10 cellular contexts compared by ENCODE assay signal in genomic region chr6:125834347-125834746, GRCh38. TPM values are rescaled to one million over a fixed set of nuclear protein-coding genes. Genes with fewer than 3 reads are reported as not detected.
DNase-seq lines count a peak whose midpoint lies in the region; ATAC-seq, FAIRE-seq and TF ChIP-seq lines count a peak whose summit lies in the region.
"Had no signal": no experiment of that assay in that cellular context is flagged by ENCODE, and none has a peak within 500 bp of the region (broad histone marks: within the 10 kb centered on the region; RNA-seq: fewer than 3 reads in every experiment).

No MANE protein-coding gene starts in this region.

- peak; percentile 48 for FAIRE-seq in H1 (lab: Jason Lieb, UNC)

- no peaks in the 10 kb centered on the region for H3K9me3 ChIP-seq in breast epithelium
- no peaks in the 10 kb centered on the region for H3K9me3 ChIP-seq in H1 (ENCODE audit: insufficient read depth in 2 of 2, low read depth in 1 of 2, low read length in 1 of 2)
- H3K9me3 ChIP-seq in tibial nerve: no peaks in the 10 kb centered on the region

- 88% methylated on average over 2 of the region's 2 CpGs; no CpG with 5 or more reads in 1 of the 2 experiments for WGBS in H1 (ENCODE audit: extremely low coverage in 1 of 2, insufficient coverage in 1 of 2, insufficient read length in 1 of 2, insufficient replicate concordance in 2 of 2, low coverage in 1 of 2, low lambda C conversion rate in 2 of 2, missing lambda C conversion rate in 1 of 2), 2 experiments
- 83 to 85% methylated on average over 2 of the region's 2 CpGs for WGBS in tibial nerve, 2 donors

- CTCF ChIA-PET in MCF 10A (lab: Yijun Ruan, JAX) (interaction anchor here (0.6 to 1.7 kb wide), 9 partner anchors 9 to 523 kb away, joined by 3 to 7 read pairs (median 4); no protein-coding TSS in a partner anchor), H1 (lab: Charles Lee; ENCODE audit: partially characterized antibody) (interaction anchor here (0.7 to 4.9 kb wide), 5 partner anchors 11 to 119 kb away, joined by 3 to 20 read pairs (median 5); no protein-coding TSS in a partner anchor)

- peak overlapping the region; percentile 74 to 89 for H3K27ac ChIP-seq in breast epithelium
- no peak overlapping the region for H3K27ac ChIP-seq in H1 (ENCODE audit: low read depth, low read length)
- peak overlapping the region in 3 of 4 donors; percentile 52 to 74 (median 60) for H3K27ac ChIP-seq in tibial nerve

- H4K20me1 ChIP-seq in H1 (replicated peaks in 1 of 2; ENCODE audit: control insufficient read depth in 1 of 2, insufficient read depth in 2 of 2, low read length in 2 of 2): no peaks in the 10 kb centered on the region

- POLR2A ChIA-PET in MCF 10A (lab: Yijun Ruan, JAX) (interaction anchor here (1.2 to 2.0 kb wide), 3 partner anchors 9 to 53 kb away, joined by 3 to 11 read pairs (median 6); no protein-coding TSS in a partner anchor), H1 (lab: Charles Lee; ENCODE audit: partially characterized antibody) (interaction anchor here (0.9 kb wide), 1 partner anchor 15 kb away, joined by 3 read pairs; no protein-coding TSS in a partner anchor)

- peak; percentile 91 for ATAC-seq in HG03135 (IDR thresholded peaks at IDR 0.05; ENCODE audit: unreplicated experiment)

- no peak overlapping the region for H3K27ac Mint-ChIP-seq in MCF 10A (ENCODE audit: low read depth, unreplicated experiment)

- H4K8ac ChIP-seq in H1 (ENCODE audit: extremely low read depth, insufficient read depth, low read length): no peak overlapping the region

- H3K18ac ChIP-seq in H1 (ENCODE audit: extremely low read depth, low read length): no peak overlapping the region

- H3K4me1 Mint-ChIP-seq in MCF 10A (ENCODE audit: insufficient read depth, unreplicated experiment): peaks cover 26% of the 10 kb centered on the region

- H3K9ac ChIP-seq in H1 (replicated peaks in 1 of 4; ENCODE audit: extremely low read depth in 1 of 4, low read depth in 3 of 4, low read length in 3 of 4): no peak overlapping the region

- no peak overlapping the region for H2BK20ac ChIP-seq in H1 (ENCODE audit: low read length)

- TF ChIP-seq EP300 in H1 (IDR thresholded peaks at IDR 0.05; ENCODE audit: borderline replicate concordance in 1 of 2, low read depth in 2 of 2, low read length in 2 of 2): no peak
- no peak for TF ChIP-seq EP300 in tibial nerve (IDR thresholded peaks at IDR 0.05)

- no peaks in the 10 kb centered on the region for H3K23me2 ChIP-seq in H1 (ENCODE audit: low read depth, low read length)

- no peak overlapping the region for H3K56ac ChIP-seq in H1 (replicated peaks; ENCODE audit: insufficient read length, low read depth, low read length)

- TF ChIP-seq POLR2A in breast epithelium (IDR thresholded peaks at IDR 0.05): no peak
- no peak for TF ChIP-seq POLR2A in H1 (IDR thresholded peaks at IDR 0.05; ENCODE audit: control extremely low read depth in 1 of 2, low read depth in 2 of 2, low read length in 2 of 2)
- TF ChIP-seq POLR2A in tibial nerve (IDR thresholded peaks at IDR 0.05): no peak

- H3K14ac ChIP-seq in H1 (ENCODE audit: insufficient read length): no peak overlapping the region

- H3K4me1 ChIP-seq in breast epithelium: no peaks in the 10 kb centered on the region
- H3K4me1 ChIP-seq in H1 (replicated peaks in 1 of 4; ENCODE audit: control insufficient read depth in 3 of 4, insufficient read depth in 4 of 4, low read length in 3 of 4): no peaks in the 10 kb centered on the region
- peaks cover 0 to 52% (median 16%) of the 10 kb centered on the region in 4 donors for H3K4me1 ChIP-seq in tibial nerve

- H3K27me3 ChIP-seq in breast epithelium (no peaks in the 10 kb centered on the region), H1 (replicated peaks in 1 of 4; ENCODE audit: control insufficient read depth in 3 of 4, extremely low read depth in 1 of 4, insufficient read depth in 3 of 4, low read length in 3 of 4) (no peaks in the 10 kb centered on the region), tibial nerve (no peaks in the 10 kb centered on the region)

- no peak overlapping the region for H2BK15ac ChIP-seq in H1 (ENCODE audit: low read length)

- intact Hi-C loops in breast epithelium (cut with DNase I; ENCODE audit: low total_unique reads) (no loop called here), MCF 10A (cut with micrococcal nuclease) (no loop called here)

- H3K4me2 ChIP-seq in H1 (ENCODE audit: insufficient read depth in 1 of 2, low read depth in 2 of 2, low read length in 2 of 2): no peak overlapping the region

- no peaks in the 10 kb centered on the region for H3K27me3 Mint-ChIP-seq in MCF 10A (ENCODE audit: insufficient read depth, unreplicated experiment)

- H4K91ac ChIP-seq in H1 (replicated peaks; ENCODE audit: insufficient read length, low read length): no peak overlapping the region

- no peaks in the 10 kb centered on the region for H3K79me1 ChIP-seq in H1 (ENCODE audit: low read depth, low read length)

- H3K36me3 Mint-ChIP-seq in MCF 10A (ENCODE audit: insufficient read depth, unreplicated experiment): peaks cover 19% of the 10 kb centered on the region

- no peaks in the 10 kb centered on the region for H3K79me2 ChIP-seq in H1 (ENCODE audit: control insufficient read depth in 1 of 2, insufficient read depth in 2 of 2, low read length in 2 of 2)

- H3K4me3 Mint-ChIP-seq in MCF 10A (ENCODE audit: unreplicated experiment): no peak overlapping the region

- TF ChIP-seq RAD21 in H1 (IDR thresholded peaks at IDR 0.05 in 1 of 2, conservative IDR thresholded peaks at IDR 0.05 in 1 of 2; ENCODE audit: low read depth in 2 of 2, low read length in 2 of 2): no peak

- TF ChIP-seq CTCF in breast epithelium (IDR thresholded peaks at IDR 0.05): no peak
- no peak for TF ChIP-seq CTCF in MCF 10A (IDR thresholded peaks at IDR 0.05; ENCODE audit: unreplicated experiment)
- no peak for TF ChIP-seq CTCF in H1 (IDR thresholded peaks at IDR 0.05; ENCODE audit: control extremely low read depth in 1 of 3, insufficient read depth in 1 of 3, low read depth in 1 of 3, low read length in 3 of 3)
- no peak for TF ChIP-seq CTCF in tibial nerve (IDR thresholded peaks at IDR 0.05)

- H3K23ac ChIP-seq in H1 (ENCODE audit: insufficient read length): no peak overlapping the region

- no peak overlapping the region for H3K4ac ChIP-seq in H1 (replicated peaks; ENCODE audit: insufficient read length, low read depth, low read length)

- no peak overlapping the region for H2BK120ac ChIP-seq in H1 (replicated peaks; ENCODE audit: low read depth, low read length)

- H3K4me3 ChIP-seq in breast epithelium: no peak overlapping the region
- no peak overlapping the region for H3K4me3 ChIP-seq in H1 (ENCODE audit: extremely low read depth in 1 of 4, insufficient read depth in 2 of 4, low read depth in 3 of 4, low read length in 4 of 4)
- H3K4me3 ChIP-seq in tibial nerve: no peak overlapping the region

- H2AFZ ChIP-seq in H1 (ENCODE audit: low read length): no peak overlapping the region

- DNase-seq in breast epithelium (ENCODE audit: low spot score in 2 of 2): no peak
- DNase-seq in MCF 10A (ENCODE audit: unreplicated experiment): no peak
- DNase-seq in H1 (ENCODE audit: low read depth in 1 of 2, low spot score in 2 of 2): no peak
- DNase-seq in tibial nerve (ENCODE audit: low spot score in 2 of 2): no peak
- DNase-seq in effector CD4-positive, alpha-beta T cell: no peak
- DNase-seq in NCI-H1092 treated with DMSO at 0.1 percent for 48 hours (lab: John Stamatoyannopoulos, UW): no peak
- no peak for DNase-seq in T-helper 1 cell
- DNase-seq: activated CD4-positive, CD25-positive, alpha-beta regulatory T cell treated with anti-CD3 and anti-CD28 coated beads, Interleukin-2, amount 50 U/mL, for 72 hours; NCI-H2029 treated with DMSO at 0.1 percent for 48 hours had no signal

- no TSS peak for BruUV-seq in MCF 10A (replicated peaks; lab: Mats Ljungman, UMichigan)

- H4K5ac ChIP-seq in H1 (ENCODE audit: insufficient read length, low read depth, low read length): no peak overlapping the region

- H2BK5ac ChIP-seq in H1 (ENCODE audit: low read depth, low read length): no peak overlapping the region

- no peaks in the 10 kb centered on the region for H3K9me3 Mint-ChIP-seq in MCF 10A (ENCODE audit: unreplicated experiment)

- no peak overlapping the region for H2BK12ac ChIP-seq in H1 (ENCODE audit: low read depth, low read length)

- H2AK5ac ChIP-seq in H1 (ENCODE audit: low read depth, low read length): no peak overlapping the region

- H3K36me3 ChIP-seq in breast epithelium (no peaks in the 10 kb centered on the region), H1 (ENCODE audit: control insufficient read depth in 2 of 4, insufficient read depth in 4 of 4, low read length in 3 of 4) (no peaks in the 10 kb centered on the region), tibial nerve (no peaks in the 10 kb centered on the region)

TF ChIP-seq in H1, 55 proteins besides CTCF, POLR2A, EP300 and RAD21 (continues in another document):
- no peak for TF ChIP-seq HDAC6 (IDR thresholded peaks at IDR 0.05; ENCODE audit: low read depth, low read length)

RNA-seq across cellular contexts. Expression of gene NCOA7, which starts 43.6 kb away (rescaled TPM):
- total RNA-seq in breast epithelium: 10 to 100 TPM; 62.6 to 94.7 (median 82.4) TPM
- total RNA-seq in MCF 10A (2022): 50.9 and 52.3 TPM in 2 replicates
- total RNA-seq in H1 (2021; fragmentation: NEBNext Ultra II Directional; extraction: Animal tissue kit (Norgen Biotek cat#: 25700)): 10.3 and 10.7 TPM in 2 replicates
- polyA plus RNA-seq in H1 (2011; rRNA removed): 2.0 and 2.6 TPM in 2 replicates
- 4.1 TPM for polyA plus RNA-seq in H1 (2011; cell fraction: cytosol; rRNA removed)
- polyA plus RNA-seq in H1 (2011; cell fraction: nucleus; rRNA removed): 6.6 TPM
- polyA plus RNA-seq in H1 (2012, experiment 1 of 2): 5.3 to 12.3 TPM (median 5.7 TPM) in 4 replicates
- 0.34 TPM for polyA plus RNA-seq in H1 (2012, experiment 2 of 2)
- 7.8 TPM for polyA plus RNA-seq in H1 (2013, experiment 1 of 2)
- polyA plus RNA-seq in H1 (2013, experiment 2 of 2): 6.5 TPM
- polyA minus RNA-seq in H1 (2011; rRNA and poly(A)+ RNA removed): 19.8 and 24.2 TPM in 2 replicates
- 7.0 TPM for polyA minus RNA-seq in H1 (2011; cell fraction: cytosol; rRNA and poly(A)+ RNA removed)
- polyA minus RNA-seq in H1 (2011; cell fraction: nucleus; rRNA and poly(A)+ RNA removed): 12.3 TPM
- total RNA-seq in tibial nerve: 10 to 100 TPM; 38.7 to 86.7 (median 59.7) TPM
